ENCODE assay signal across 1 cellular context in the genomic region with DNA sequence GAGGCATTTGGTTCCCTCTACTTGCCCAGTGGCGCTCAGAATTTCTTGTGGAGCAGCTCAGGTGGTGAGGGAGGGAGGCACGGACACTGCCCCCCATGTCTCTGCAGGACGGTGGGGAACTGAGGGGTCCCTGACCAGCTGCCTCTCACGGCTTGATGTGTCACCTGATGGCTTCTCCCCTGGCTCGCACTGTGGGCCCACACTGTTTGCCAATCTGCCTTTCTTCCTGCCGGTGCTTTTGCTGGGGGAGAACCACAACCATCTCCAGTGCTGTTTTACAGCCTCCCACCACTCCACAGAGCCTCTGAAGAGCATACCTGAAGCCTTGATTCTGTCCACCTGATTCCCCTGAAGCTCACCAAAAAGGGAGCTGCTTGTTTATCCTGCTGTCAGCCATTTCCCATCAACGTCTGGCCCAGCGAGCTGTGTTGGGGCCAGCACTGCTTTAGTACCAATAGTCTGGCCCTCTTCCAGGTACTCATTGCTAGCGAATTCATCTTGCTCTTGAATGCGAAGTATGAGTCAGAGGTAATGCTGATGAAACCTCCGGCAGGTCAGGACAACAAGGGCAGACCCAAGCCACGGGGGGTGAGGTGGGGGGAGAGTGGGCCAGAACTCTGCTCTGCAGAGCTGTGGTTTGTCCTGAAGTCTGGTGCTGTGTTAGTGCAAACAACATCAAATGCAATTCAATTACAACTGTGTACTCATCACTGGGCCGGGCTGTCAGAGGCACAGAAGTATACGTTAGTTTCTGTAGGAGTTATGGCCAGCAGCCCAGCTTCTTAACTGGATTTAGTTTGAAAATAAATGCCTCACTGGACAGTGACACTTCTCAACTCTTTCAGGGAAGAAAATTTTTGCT.
A peak's percentile ranks its signal among the peaks of the same experiment; 100 is the strongest.
TF ChIP-seq lines count a peak whose summit lies in the region.

No MANE protein-coding gene starts in this region.

TF ChIP-seq in K562, 482 proteins besides CTCF, POLR2A, EP300 and RAD21 (continued from another document and continues in another):
- TF ChIP-seq MEF2D (tag; conservative IDR thresholded peaks at IDR 0.05; ENCODE audit: low read depth): 0 out of 2 replicates have a peak, but pooled peaks have one; percentile 12
- TF ChIP-seq MTA3 (IDR thresholded peaks at IDR 0.05; ENCODE audit: borderline replicate concordance): peak; percentile 47; the same call in 1 of the 2 replicates
- peak; percentile 47; the same call in 1 of the 2 replicates for TF ChIP-seq TCF7L2 (IDR thresholded peaks at IDR 0.05; ENCODE audit: low read depth, low read length)
- no peak for TF ChIP-seq XRCC4 (IDR thresholded peaks at IDR 0.05; ENCODE audit: extremely low read depth, insufficient read depth, insufficient read length)
- peak in 1 of 2 experiments; percentile 90; a peak in 2 of 4 replicates for TF ChIP-seq ZNF318 (IDR thresholded peaks at IDR 0.05; ENCODE audit: borderline replicate concordance in 1 of 2, low read depth in 1 of 2)
- no peak for TF ChIP-seq NR2C1 (IDR thresholded peaks at IDR 0.05)
- peak; percentile 75 for TF ChIP-seq NR2C1 (tag; IDR thresholded peaks at IDR 0.05)
- TF ChIP-seq ZNF764 (CRISPR knock-in tag; IDR thresholded peaks at IDR 0.05; ENCODE audit: low read depth): no peak
- TF ChIP-seq, protein P1, sequence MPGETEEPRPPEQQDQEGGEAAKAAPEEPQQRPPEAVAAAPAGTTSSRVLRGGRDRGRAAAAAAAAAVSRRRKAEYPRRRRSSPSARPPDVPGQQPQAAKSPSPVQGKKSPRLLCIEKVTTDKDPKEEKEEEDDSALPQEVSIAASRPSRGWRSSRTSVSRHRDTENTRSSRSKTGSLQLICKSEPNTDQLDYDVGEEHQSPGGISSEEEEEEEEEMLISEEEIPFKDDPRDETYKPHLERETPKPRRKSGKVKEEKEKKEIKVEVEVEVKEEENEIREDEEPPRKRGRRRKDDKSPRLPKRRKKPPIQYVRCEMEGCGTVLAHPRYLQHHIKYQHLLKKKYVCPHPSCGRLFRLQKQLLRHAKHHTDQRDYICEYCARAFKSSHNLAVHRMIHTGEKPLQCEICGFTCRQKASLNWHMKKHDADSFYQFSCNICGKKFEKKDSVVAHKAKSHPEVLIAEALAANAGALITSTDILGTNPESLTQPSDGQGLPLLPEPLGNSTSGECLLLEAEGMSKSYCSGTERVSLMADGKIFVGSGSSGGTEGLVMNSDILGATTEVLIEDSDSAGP (CRISPR knock-in tag; IDR thresholded peaks at IDR 0.05): no peak
- TF ChIP-seq, protein P2, sequence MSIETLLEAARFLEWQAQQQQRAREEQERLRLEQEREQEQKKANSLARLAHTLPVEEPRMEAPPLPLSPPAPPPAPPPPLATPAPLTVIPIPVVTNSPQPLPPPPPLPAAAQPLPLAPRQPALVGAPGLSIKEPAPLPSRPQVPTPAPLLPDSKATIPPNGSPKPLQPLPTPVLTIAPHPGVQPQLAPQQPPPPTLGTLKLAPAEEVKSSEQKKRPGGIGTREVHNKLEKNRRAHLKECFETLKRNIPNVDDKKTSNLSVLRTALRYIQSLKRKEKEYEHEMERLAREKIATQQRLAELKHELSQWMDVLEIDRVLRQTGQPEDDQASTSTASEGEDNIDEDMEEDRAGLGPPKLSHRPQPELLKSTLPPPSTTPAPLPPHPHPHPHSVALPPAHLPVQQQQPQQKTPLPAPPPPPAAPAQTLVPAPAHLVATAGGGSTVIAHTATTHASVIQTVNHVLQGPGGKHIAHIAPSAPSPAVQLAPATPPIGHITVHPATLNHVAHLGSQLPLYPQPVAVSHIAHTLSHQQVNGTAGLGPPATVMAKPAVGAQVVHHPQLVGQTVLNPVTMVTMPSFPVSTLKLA (conservative IDR thresholded peaks at IDR 0.05): peak in 1 of 2 experiments; percentile 27; a peak in 2 of 4 replicates
- TF ChIP-seq GABPB1 (CRISPR knock-in tag; IDR thresholded peaks at IDR 0.05): no peak
- TF ChIP-seq, protein P3, sequence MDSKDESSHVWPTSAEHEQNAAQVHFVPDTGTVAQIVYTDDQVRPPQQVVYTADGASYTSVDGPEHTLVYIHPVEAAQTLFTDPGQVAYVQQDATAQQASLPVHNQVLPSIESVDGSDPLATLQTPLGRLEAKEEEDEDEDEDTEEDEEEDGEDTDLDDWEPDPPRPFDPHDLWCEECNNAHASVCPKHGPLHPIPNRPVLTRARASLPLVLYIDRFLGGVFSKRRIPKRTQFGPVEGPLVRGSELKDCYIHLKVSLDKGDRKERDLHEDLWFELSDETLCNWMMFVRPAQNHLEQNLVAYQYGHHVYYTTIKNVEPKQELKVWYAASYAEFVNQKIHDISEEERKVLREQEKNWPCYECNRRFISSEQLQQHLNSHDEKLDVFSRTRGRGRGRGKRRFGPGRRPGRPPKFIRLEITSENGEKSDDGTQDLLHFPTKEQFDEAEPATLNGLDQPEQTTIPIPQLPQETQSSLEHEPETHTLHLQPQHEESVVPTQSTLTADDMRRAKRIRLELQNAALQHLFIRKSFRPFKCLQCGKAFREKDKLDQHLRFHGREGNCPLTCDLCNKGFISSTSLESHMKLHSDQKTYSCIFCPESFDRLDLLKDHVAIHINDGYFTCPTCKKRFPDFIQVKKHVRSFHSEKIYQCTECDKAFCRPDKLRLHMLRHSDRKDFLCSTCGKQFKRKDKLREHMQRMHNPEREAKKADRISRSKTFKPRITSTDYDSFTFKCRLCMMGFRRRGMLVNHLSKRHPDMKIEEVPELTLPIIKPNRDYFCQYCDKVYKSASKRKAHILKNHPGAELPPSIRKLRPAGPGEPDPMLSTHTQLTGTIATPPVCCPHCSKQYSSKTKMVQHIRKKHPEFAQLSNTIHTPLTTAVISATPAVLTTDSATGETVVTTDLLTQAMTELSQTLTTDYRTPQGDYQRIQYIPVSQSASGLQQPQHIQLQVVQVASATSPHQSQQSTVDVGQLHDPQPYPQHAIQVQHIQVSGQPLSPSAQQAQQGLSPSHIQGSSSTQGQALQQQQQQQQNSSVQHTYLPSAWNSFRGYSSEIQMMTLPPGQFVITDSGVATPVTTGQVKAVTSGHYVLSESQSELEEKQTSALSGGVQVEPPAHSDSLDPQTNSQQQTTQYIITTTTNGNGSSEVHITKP (IDR thresholded peaks at IDR 0.05; ENCODE audit: partially characterized antibody): peak; percentile 95
- TF ChIP-seq KDM1A (IDR thresholded peaks at IDR 0.05): peak in 1 of 2 experiments; percentile 50; a peak in 1 of 4 replicates
- TF ChIP-seq FOXK2 (conservative IDR thresholded peaks at IDR 0.05 in 1 of 2, IDR thresholded peaks at IDR 0.05 in 1 of 2; ENCODE audit: low read depth in 2 of 2): peak; percentile 91 to 92
- TF ChIP-seq ZC3H11A (IDR thresholded peaks at IDR 0.05; ENCODE audit: low read depth, low read length): no peak
- TF ChIP-seq ZNF592 (IDR thresholded peaks at IDR 0.05): peak; percentile 69
- TF ChIP-seq SMARCA5 (IDR thresholded peaks at IDR 0.05): no peak
- peak; percentile 35; the same call in 1 of the 2 replicates for TF ChIP-seq TRIM28 (IDR thresholded peaks at IDR 0.05)
- TF ChIP-seq FOS (IDR thresholded peaks at IDR 0.05; ENCODE audit: extremely low read depth, insufficient read length): peak; percentile 66
- no peak for TF ChIP-seq NFATC3 (IDR thresholded peaks at IDR 0.05)
- peak; percentile 61 for TF ChIP-seq BACH1 (tag; IDR thresholded peaks at IDR 0.05)
- TF ChIP-seq, protein P4, sequence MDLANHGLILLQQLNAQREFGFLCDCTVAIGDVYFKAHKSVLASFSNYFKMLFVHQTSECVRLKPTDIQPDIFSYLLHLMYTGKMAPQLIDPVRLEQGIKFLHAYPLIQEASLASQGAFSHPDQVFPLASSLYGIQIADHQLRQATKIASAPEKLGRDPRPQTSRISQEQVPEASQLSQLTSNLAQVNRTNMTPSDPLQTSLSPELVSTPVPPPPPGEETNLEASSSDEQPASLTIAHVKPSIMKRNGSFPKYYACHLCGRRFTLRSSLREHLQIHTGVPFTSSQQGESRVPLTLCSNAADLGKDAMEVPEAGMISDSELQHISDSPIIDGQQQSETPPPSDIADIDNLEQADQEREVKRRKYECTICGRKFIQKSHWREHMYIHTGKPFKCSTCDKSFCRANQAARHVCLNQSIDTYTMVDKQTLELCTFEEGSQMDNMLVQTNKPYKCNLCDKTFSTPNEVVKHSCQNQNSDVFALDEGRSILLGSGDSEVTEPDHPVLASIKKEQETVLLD (IDR thresholded peaks at IDR 0.05): no peak
- TF ChIP-seq CEBPG (CRISPR knock-in tag; IDR thresholded peaks at IDR 0.05): peak; percentile 98
- TF ChIP-seq CEBPG (tag; conservative IDR thresholded peaks at IDR 0.05 in 1 of 2, IDR thresholded peaks at IDR 0.05 in 1 of 2): peak; percentile 51 to 95; a peak in 2 of 4 replicates
- peak; percentile 20; the same call in 1 of the 2 replicates for TF ChIP-seq MTA1 (IDR thresholded peaks at IDR 0.05; ENCODE audit: borderline replicate concordance)
- peak; percentile 93 for TF ChIP-seq ATF7 (IDR thresholded peaks at IDR 0.05)
- no peak for TF ChIP-seq TCFL5 (CRISPR knock-in tag; conservative IDR thresholded peaks at IDR 0.05)
- TF ChIP-seq POLR3G (IDR thresholded peaks at IDR 0.05; ENCODE audit: extremely low read depth, insufficient read length, insufficient replicate concordance): no peak
- peak; percentile 14; the same call in 1 of the 2 replicates for TF ChIP-seq PHF8 (IDR thresholded peaks at IDR 0.05; ENCODE audit: borderline replicate concordance, low read length)
- no peak for TF ChIP-seq TOE1 (IDR thresholded peaks at IDR 0.05; ENCODE audit: borderline replicate concordance)
- 0 out of 2 replicates have a peak, but pooled peaks have one; percentile 53 for TF ChIP-seq TOE1 (CRISPR knock-in tag; IDR thresholded peaks at IDR 0.05; ENCODE audit: borderline replicate concordance, low read depth)
